Comparison of ENCODE assay signal across 9 cellular contexts in genomic region chr2:131035112-131035825, GRCh38. TPM values are rescaled to one million over a fixed set of nuclear protein-coding genes. Genes with fewer than 3 reads are reported as not detected.
A peak's percentile ranks its signal among the peaks of the same experiment; 100 is the strongest.
DNase-seq lines count a peak whose midpoint lies in the region; ATAC-seq and TF ChIP-seq lines count a peak whose summit lies in the region.
"Had no signal": no experiment of that assay in that cellular context is flagged by ENCODE, and none has a peak within 500 bp of the region (broad histone marks: within the 10 kb centered on the region; RNA-seq: fewer than 3 reads in every experiment).

No MANE protein-coding gene starts in this region.

- peak overlapping the region; percentile 62 for H3K4me2 ChIP-seq in parathyroid adenoma (ENCODE audit: low read length)

- H3K9me3 Mint-ChIP-seq in immature natural killer cell = no peaks in the 10 kb centered on the region

- no peak overlapping the region for H3K4me3 Mint-ChIP-seq in immature natural killer cell

- intact Hi-C loops in esophagus muscularis mucosa (cut with DNase I) = no loop called here

- no peak for TF ChIP-seq POLR2A in esophagus muscularis mucosa (IDR thresholded peaks at IDR 0.05; ENCODE audit: low read depth)

- H3K4me3 ChIP-seq in AG10803 (ENCODE audit: low read length) (peak overlapping the region; percentile 49), esophagus muscularis mucosa (peak overlapping the region; percentile 58 to 68 (median 59)), parathyroid adenoma (ENCODE audit: low read depth, low read length) (no peak overlapping the region)
- H3K4me3 ChIP-seq: mucosa of descending colon had no signal

- TF ChIP-seq CTCF in AG10803 (conservative IDR thresholded peaks at IDR 0.05; ENCODE audit: low read length) (no peak), esophagus muscularis mucosa (IDR thresholded peaks at IDR 0.05) (no peak), parathyroid adenoma (IDR thresholded peaks at IDR 0.05) (no peak)

- peaks cover 0 to 6% (median 4%) of the 10 kb centered on the region in 3 donors for H3K27me3 Mint-ChIP-seq in immature natural killer cell (ENCODE audit: low read depth in 3 of 3)

- H3K9ac ChIP-seq in parathyroid adenoma = peak overlapping the region; percentile 37

- TF ChIP-seq EP300 in Ishikawa (IDR thresholded peaks at IDR 0.05; ENCODE audit: borderline replicate concordance) = no peak
- no peak for TF ChIP-seq EP300 in esophagus muscularis mucosa (IDR thresholded peaks at IDR 0.05)

- H3K9me3 ChIP-seq in esophagus muscularis mucosa (no peaks in the 10 kb centered on the region), parathyroid adenoma (ENCODE audit: control insufficient read depth, low read length) (no peaks in the 10 kb centered on the region)
- H3K9me3 ChIP-seq: mucosa of descending colon had no signal

- peak overlapping the region; percentile 86 for H2AFZ ChIP-seq in parathyroid adenoma

- H3K27ac Mint-ChIP-seq in immature natural killer cell = no peak overlapping the region

- DNase-seq in AG10803 (ENCODE audit: low read depth) (no peak), esophagus muscularis mucosa (ENCODE audit: extremely low spot score) (no peak), NCI-H1694 treated with DMSO at 0.1 percent for 48 hours (lab: John Stamatoyannopoulos, UW) (no peak), immature natural killer cell (no peak), NAMALWA (ENCODE audit: low spot score) (no peak)
- DNase-seq: mucosa of descending colon had no signal

- 26% methylated on average over 17 of the region's 65 CpGs for WGBS in esophagus muscularis mucosa

- H3K79me2 ChIP-seq in parathyroid adenoma = no peaks in the 10 kb centered on the region

- H3K27ac ChIP-seq in esophagus muscularis mucosa (replicated peaks in 1 of 4) = peak overlapping the region in 3 of 4 donors; percentile 49 to 62 (median 61)
- no peak overlapping the region for H3K27ac ChIP-seq in parathyroid adenoma

- TF ChIP-seq RAD21 in Ishikawa (IDR thresholded peaks at IDR 0.05; ENCODE audit: low read depth) = no peak

- H3K4me1 Mint-ChIP-seq in immature natural killer cell = peaks cover 0 to 3% of the 10 kb centered on the region in 2 donors

- H3K27me3 ChIP-seq in esophagus muscularis mucosa (peaks cover 0 to 7% (median 0%) of the 10 kb centered on the region in 4 donors), parathyroid adenoma (ENCODE audit: control insufficient read depth, insufficient read depth, low read length) (no peaks in the 10 kb centered on the region)

- peaks cover 0 to 7% (median 0%) of the 10 kb centered on the region in 4 donors for H3K36me3 ChIP-seq in esophagus muscularis mucosa
- no peaks in the 10 kb centered on the region for H3K36me3 ChIP-seq in parathyroid adenoma (ENCODE audit: control insufficient read depth, insufficient read depth, low read length)

- H3K4me1 ChIP-seq in esophagus muscularis mucosa (peaks cover 5 to 35% (median 26%) of the 10 kb centered on the region in 4 donors), parathyroid adenoma (no peaks in the 10 kb centered on the region)

- no peaks in the 10 kb centered on the region for H3K36me3 Mint-ChIP-seq in immature natural killer cell

- ATAC-seq in HG02852 (IDR thresholded peaks at IDR 0.05; ENCODE audit: unreplicated experiment) = no peak
- ATAC-seq: mucosa of descending colon had no signal

TF ChIP-seq in Ishikawa, 13 proteins besides CTCF, POLR2A, EP300 and RAD21:
- TF ChIP-seq TEAD4 (IDR thresholded peaks at IDR 0.05) = no peak
- TF ChIP-seq EGR1 (IDR thresholded peaks at IDR 0.05) = no peak
- peak; percentile 31; the same call in 1 of the 2 replicates for TF ChIP-seq MAX (IDR thresholded peaks at IDR 0.05)
- TF ChIP-seq TAF1 (IDR thresholded peaks at IDR 0.05; ENCODE audit: low read depth) = no peak
- no peak for TF ChIP-seq REST (IDR thresholded peaks at IDR 0.05; ENCODE audit: low read depth)
- 0 out of 2 replicates have a peak, but pooled peaks have one; percentile 59 for TF ChIP-seq ZBTB7A (IDR thresholded peaks at IDR 0.05; ENCODE audit: low read depth)
- TF ChIP-seq TCF12 (IDR thresholded peaks at IDR 0.05; ENCODE audit: low read depth) = no peak

RNA-seq across cellular contexts. Expression of gene FAM168B, which starts 58.0 kb away (rescaled TPM):
- total RNA-seq in esophagus muscularis mucosa = 100 to 1,000 TPM; 155 to 193 (median 182) TPM
- 10 to 100 TPM; 20.3 to 47.0 (median 23.6) TPM for polyA plus RNA-seq in immature natural killer cell
